Comparison of ENCODE assay signal across 25 cellular contexts in genomic region chr14:82385043-82385442, GRCh38.
A peak's percentile ranks its signal among the peaks of the same experiment; 100 is the strongest.
DNase-seq lines count a peak whose midpoint lies in the region; ATAC-seq and TF ChIP-seq lines count a peak whose summit lies in the region.
"Had no signal": no experiment of that assay in that cellular context is flagged by ENCODE, and none has a peak within 500 bp of the region (broad histone marks: within the 10 kb centered on the region; RNA-seq: fewer than 3 reads in every experiment).

No MANE protein-coding gene starts in this region.

- H3K27ac ChIP-seq in ascending aorta (peak overlapping the region; percentile 47 to 84), thoracic aorta (peak overlapping the region; percentile 84 to 91)
- H3K27ac ChIP-seq: 22Rv1, breast epithelium had no signal

- H3K4me3 ChIP-seq in ascending aorta (no peak overlapping the region), thoracic aorta (no peak overlapping the region)
- H3K4me3 ChIP-seq: breast epithelium, GM23338 had no signal

- no peaks in the 10 kb centered on the region for H3K27me3 ChIP-seq in ascending aorta
- no peaks in the 10 kb centered on the region for H3K27me3 ChIP-seq in thoracic aorta (replicated peaks; ENCODE audit: insufficient read depth)
- H3K27me3 ChIP-seq: breast epithelium had no signal

- DNase-seq in NCI-H1694 (lab: John Stamatoyannopoulos, UW) (peak; percentile 14), NCI-H1694 treated with DMSO at 0.1 percent for 48 hours (lab: John Stamatoyannopoulos, UW) (no peak), NCI-H2107 (lab: John Stamatoyannopoulos, UW) (peak; percentile 34), ascending aorta (ENCODE audit: low spot score in 2 of 2) (no peak), thoracic aorta (ENCODE audit: low spot score) (no peak), COLO668 (lab: John Stamatoyannopoulos, UW; ENCODE audit: unreplicated experiment) (no peak)
- DNase-seq in stimulated activated CD4-positive, alpha-beta T cell treated with anti-CD3 and anti-CD28 coated beads, Interleukin-1b, Interleukin-23, amount 100 ng/mL, for 48 hours: no peak
- DNase-seq: activated B cell treated with CpG ODN at 0.5 μM for 24 hours; activated CD4-positive, alpha-beta memory T cell treated with anti-CD3 and anti-CD28 coated beads for 36 hours; activated gamma-delta T cell treated with Interleukin-2 at 50 U/mL for 16 hours; CD4-positive, alpha-beta memory T cell; cortex of kidney; endodermal cell; naive thymus-derived CD4-positive, alpha-beta T cell; NCI-H226; occipital lobe; SK-N-SH; stimulated activated CD4-positive, alpha-beta T cell treated with anti-CD3 and anti-CD28 coated beads, Interleukin-4, amount 100 ng/mL, for 1 hour; stimulated activated naive CD8-positive, alpha-beta T cell treated with anti-CD3 and anti-CD28 coated beads, Interleukin-15, Interleukin-2, amounts not matched to agents 100 U/mL and 50 U/mL, for 24 hours; trophoblast cell had no signal

- H3K9me3 ChIP-seq in ascending aorta (no peaks in the 10 kb centered on the region), thoracic aorta (no peaks in the 10 kb centered on the region)
- H3K9me3 ChIP-seq: breast epithelium had no signal

- no peak for ATAC-seq in thoracic aorta (ENCODE audit: insufficient number of reproducible peaks, low FRiP score, low read depth)
- no peak for ATAC-seq in GM18909 (IDR thresholded peaks at IDR 0.05; ENCODE audit: poor library complexity, unreplicated experiment)
- ATAC-seq: GM23338; left lobe of liver; naive thymus-derived CD4-positive, alpha-beta T cell; stimulated activated naive CD8-positive, alpha-beta T cell treated with anti-CD3 and anti-CD28 coated beads, Interleukin-15, Interleukin-2, amounts not matched to agents 100 U/mL and 50 U/mL, for 24 hours had no signal

- TF ChIP-seq CTCF in ascending aorta (IDR thresholded peaks at IDR 0.05) (no peak), thoracic aorta (IDR thresholded peaks at IDR 0.05) (no peak)

- no peaks in the 10 kb centered on the region for H3K36me3 ChIP-seq in ascending aorta
- no peaks in the 10 kb centered on the region for H3K36me3 ChIP-seq in thoracic aorta
- H3K36me3 ChIP-seq: breast epithelium had no signal

- intact Hi-C loops in ascending aorta (cut with DNase I): loop anchor here (5.0 to 10.0 kb wide), 2 partner anchors 380 to 853 kb away; partner anchors contain the start of gene SEL1L

- peaks cover 0 to 10% of the 10 kb centered on the region in 2 donors for H3K4me1 ChIP-seq in ascending aorta
- peaks cover 7 to 24% of the 10 kb centered on the region in 2 donors for H3K4me1 ChIP-seq in thoracic aorta (ENCODE audit: control insufficient read depth in 1 of 2, low read depth in 2 of 2)
- H3K4me1 ChIP-seq: breast epithelium had no signal

Comparison
In these comparisons a context has a peak if more than half of its experiments do, and no peak if none do; other contexts are left out.
1. DNase-seq: peak in NCI-H1694 (single experiment) and NCI-H2107 (single experiment); none in NCI-H1694 treated with DMSO at 0.1 percent for 48 hours (single experiment), ascending aorta (0 of 2), thoracic aorta (single experiment), COLO668 (single experiment) and stimulated activated CD4-positive, alpha-beta T cell treated with anti-CD3 and anti-CD28 coated beads, Interleukin-1b, Interleukin-23, amount 100 ng/mL, for 48 hours (single experiment).